Comparison of ENCODE assay signal across 25 cellular contexts in the genomic region with DNA sequence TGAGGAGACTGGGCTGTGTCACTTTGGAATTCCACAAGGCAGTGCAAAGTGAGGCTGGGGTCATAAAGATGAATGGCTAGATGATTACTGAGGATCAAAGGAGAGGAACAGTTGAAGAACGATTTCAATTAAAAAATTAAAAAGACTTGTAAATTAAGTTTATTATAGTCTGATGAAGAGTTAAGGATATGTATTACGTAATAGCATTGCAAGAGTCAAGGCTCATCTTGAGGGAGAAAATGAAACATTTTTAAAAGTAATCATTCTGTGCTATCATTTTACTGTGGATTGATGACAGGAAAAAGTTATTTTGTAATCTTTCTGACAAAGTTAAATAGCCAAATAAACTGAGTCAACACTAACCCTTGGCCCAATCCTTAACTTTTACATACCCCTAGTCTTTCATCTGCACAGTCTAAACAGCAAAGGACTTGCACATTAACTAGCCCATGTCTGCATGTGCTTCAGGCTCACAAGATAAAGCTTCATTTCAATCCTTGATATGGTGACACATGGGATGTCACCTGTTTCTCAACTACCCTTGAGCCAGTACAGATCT.
DNase-seq lines count a peak whose midpoint lies in the region; ATAC-seq, FAIRE-seq and TF ChIP-seq lines count a peak whose summit lies in the region.
"Had no signal": no experiment of that assay in that cellular context is flagged by ENCODE, and none has a peak within 500 bp of the region (broad histone marks: within the 10 kb centered on the region; RNA-seq: fewer than 3 reads in every experiment).

No MANE protein-coding gene starts in this region.

- in situ Hi-C loops in GM23248 (cut with MboI): no loop called here

- H3K4me3 Mint-ChIP-seq in progenitor cell of endocrine pancreas (ENCODE audit: low read depth): no peak overlapping the region
- H3K4me3 Mint-ChIP-seq: CD14-positive monocyte, GM23338 had no signal

- no peak overlapping the region for H3K4me2 ChIP-seq in GM23248 (ENCODE audit: unreplicated experiment)
- H3K4me2 ChIP-seq: GM23338 had no signal

- TF ChIP-seq POLR2A in uterus (IDR thresholded peaks at IDR 0.05): no peak

- H3K4me1 ChIP-seq in GM23248 (ENCODE audit: insufficient read depth) (peaks cover 38% of the 10 kb centered on the region), left lung (no peaks in the 10 kb centered on the region), uterus (no peaks in the 10 kb centered on the region)
- H3K4me1 ChIP-seq: SJCRH30 had no signal

- H4K20me1 ChIP-seq in GM23248 (ENCODE audit: insufficient read depth): no peaks in the 10 kb centered on the region

- H3K79me2 ChIP-seq in GM23248 (ENCODE audit: insufficient read depth): no peaks in the 10 kb centered on the region

- no peak overlapping the region for H3K4me3 ChIP-seq in GM23248
- no peak overlapping the region for H3K4me3 ChIP-seq in left lung
- no peak overlapping the region for H3K4me3 ChIP-seq in uterus
- H3K4me3 ChIP-seq: GM23338, SJCRH30 had no signal

- WGBS in GM23248 (ENCODE audit: low coverage in 1 of 2, low lambda C conversion rate in 2 of 2, missing lambda C conversion rate in 2 of 2), 2 experiments: 36 to 45% methylated on average over 2 of the region's 2 CpGs

- DNase-seq in GM23248 (peak; percentile 23), left lung (no peak), uterus (peak; percentile 27 to 56), progenitor cell of endocrine pancreas (ENCODE audit: low spot score, unreplicated experiment) (no peak)
- DNase-seq in stimulated activated CD4-positive, alpha-beta T cell treated with anti-CD3 and anti-CD28 coated beads, Interleukin-4, amount 100 ng/mL, for 1 hour: no peak
- DNase-seq in activated T-cell treated with anti-CD3 and anti-CD28 coated beads, Interleukin-2, amount 50 U/mL, for 48 hours: no peak
- DNase-seq: COR-L47; DMS53; KBM-7; NCI-H1048; NCI-H146; NCI-H2081 treated with DMSO at 0.1 percent for 48 hours; NCI-H345; NCI-H526 treated with DMSO at 0.1 percent for 48 hours; NK-92 treated with Interleukin-12 subunit alpha and Interleukin-12 subunit beta, amount 100 ng/mL, for 24 hours; OCI-M1; RPMI8226; SJCRH30 had no signal

- H3K27me3 ChIP-seq in GM23248 (replicated peaks; ENCODE audit: insufficient read depth) (no peaks in the 10 kb centered on the region), left lung (no peaks in the 10 kb centered on the region), uterus (no peaks in the 10 kb centered on the region)
- H3K27me3 ChIP-seq: SJCRH30 had no signal

- H3K27ac Mint-ChIP-seq in progenitor cell of endocrine pancreas: no peak overlapping the region
- H3K27ac Mint-ChIP-seq: CD14-positive monocyte, GM23338 had no signal

- H3K36me3 Mint-ChIP-seq in progenitor cell of endocrine pancreas (ENCODE audit: insufficient read depth): no peaks in the 10 kb centered on the region
- H3K36me3 Mint-ChIP-seq: CD14-positive monocyte had no signal

- H3K4me1 Mint-ChIP-seq in progenitor cell of endocrine pancreas (ENCODE audit: low read depth): peaks cover 2% of the 10 kb centered on the region
- H3K4me1 Mint-ChIP-seq: CD14-positive monocyte, GM23338 had no signal

- H3K9ac ChIP-seq in GM23248: no peak overlapping the region

- H3K36me3 ChIP-seq in GM23248 (ENCODE audit: low read depth): no peaks in the 10 kb centered on the region
- H3K36me3 ChIP-seq in left lung: no peaks in the 10 kb centered on the region
- H3K36me3 ChIP-seq in uterus: no peaks in the 10 kb centered on the region
- H3K36me3 ChIP-seq: SJCRH30 had no signal

- FAIRE-seq in endometrium (lab: Jason Lieb, UNC): peak; percentile 96
- FAIRE-seq: G401.6, GM12892, GM19239, HTR-8/SVneo had no signal

- TF ChIP-seq CTCF in left lung (IDR thresholded peaks at IDR 0.05) (no peak), uterus (IDR thresholded peaks at IDR 0.05) (no peak), progenitor cell of endocrine pancreas (IDR thresholded peaks at IDR 0.05; ENCODE audit: unreplicated experiment) (no peak)

- peaks cover 15% of the 10 kb centered on the region; the same call in 1 of the 2 replicates for H3F3A ChIP-seq in GM23248 (ENCODE audit: insufficient read depth)

- no peaks in the 10 kb centered on the region for H3K9me2 ChIP-seq in GM23248 (ENCODE audit: insufficient read depth)

- H3K9me3 Mint-ChIP-seq in progenitor cell of endocrine pancreas (ENCODE audit: low read depth): peaks cover 13% of the 10 kb centered on the region

- no peak overlapping the region for H3K27ac ChIP-seq in GM23248
- no peak overlapping the region for H3K27ac ChIP-seq in left lung
- H3K27ac ChIP-seq in uterus: peak overlapping the region; percentile 68 to 76
- H3K27ac ChIP-seq: SJCRH30 had no signal

- H3K27me3 Mint-ChIP-seq in progenitor cell of endocrine pancreas: no peaks in the 10 kb centered on the region

- intact Hi-C loops in left lung (cut with DNase I): no loop called here
- intact Hi-C loops in uterus (cut with DNase I; ENCODE audit: low total_unique reads): no loop called here

- H3K9me3 ChIP-seq in GM23248 (ENCODE audit: low read depth): no peaks in the 10 kb centered on the region
- peaks cover 0 to 4% of the 10 kb centered on the region in 2 donors for H3K9me3 ChIP-seq in left lung
- H3K9me3 ChIP-seq in uterus: no peaks in the 10 kb centered on the region
- H3K9me3 ChIP-seq: SJCRH30 had no signal

- ATAC-seq in left lung: peak; percentile 21
- ATAC-seq: GM23338 had no signal

- no peak overlapping the region for H2AFZ ChIP-seq in GM23248
- H2AFZ ChIP-seq: GM23338 had no signal

Comparison
In these comparisons a context has a peak if more than half of its experiments do, and no peak if none do; other contexts are left out.
1. DNase-seq: peak in GM23248 (single experiment) and uterus (2 of 2); none in left lung (0 of 2), stimulated activated CD4-positive, alpha-beta T cell treated with anti-CD3 and anti-CD28 coated beads, Interleukin-4, amount 100 ng/mL, for 1 hour (single experiment), progenitor cell of endocrine pancreas (single experiment) and activated T-cell treated with anti-CD3 and anti-CD28 coated beads, Interleukin-2, amount 50 U/mL, for 48 hours (0 of 2).
2. H3K27ac ChIP-seq: peak in uterus (2 of 2); none in GM23248 (single experiment) and left lung (0 of 2).